Comparison of ENCODE assay signal across 8 cellular contexts in the genomic region with DNA sequence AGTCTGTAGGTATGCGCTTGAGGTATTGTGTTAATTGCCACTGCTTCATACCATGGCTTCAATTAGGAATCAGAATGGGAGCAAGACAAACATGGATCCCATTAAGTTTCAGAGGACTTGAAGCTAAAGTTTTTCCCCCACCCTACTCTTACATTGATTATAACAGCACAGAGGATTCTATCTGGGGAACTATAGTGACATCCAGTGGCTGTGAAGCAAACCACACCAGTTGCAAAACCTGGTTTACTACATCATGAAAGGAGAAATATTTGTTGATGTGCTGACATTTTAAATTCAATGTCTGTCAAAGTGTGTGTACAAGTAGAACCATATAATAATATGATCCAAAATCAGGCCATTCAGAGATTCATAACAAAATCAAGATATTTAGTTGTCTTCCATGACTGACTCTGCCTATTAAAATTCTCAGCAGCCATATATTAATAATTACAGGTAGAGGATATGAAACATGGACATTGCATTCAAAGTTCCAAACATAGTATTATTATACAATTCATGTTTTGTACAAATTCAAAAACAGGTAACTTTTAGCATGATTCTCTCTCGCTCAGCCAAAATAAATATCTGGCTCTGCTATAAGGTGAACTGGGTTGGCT.
DNase-seq lines count a peak whose midpoint lies in the region; ATAC-seq, FAIRE-seq and TF ChIP-seq lines count a peak whose summit lies in the region.

No MANE protein-coding gene starts in this region.

- H3K27ac ChIP-seq in A549 (no peak overlapping the region), mesenchymal stem cell (ENCODE audit: low read length, poor library complexity, severe bottlenecking) (no peak overlapping the region)

- TF ChIP-seq RAD21 in A549 (conservative IDR thresholded peaks at IDR 0.05 in 1 of 2, IDR thresholded peaks at IDR 0.05 in 1 of 2), result peak; percentile 72 to 79

- 88% methylated on average over 2 of the region's 2 CpGs for WGBS in A549 (ENCODE audit: missing lambda C conversion rate)
- WGBS in mesenchymal stem cell, result 100% methylated on average over 1 of the region's 2 CpGs

- H2AFZ ChIP-seq in mesenchymal stem cell (ENCODE audit: low read depth, low read length), result no peak overlapping the region

- H3K4me1 ChIP-seq in A549 (peaks cover 20% of the 10 kb centered on the region), mesenchymal stem cell (ENCODE audit: control insufficient read depth, insufficient read depth, low read depth, low read length) (peaks cover 9% of the 10 kb centered on the region)

- CTCF ChIA-PET in A549 (lab: Yijun Ruan, JAX), result interaction anchor here (0.6 to 2.7 kb wide), 23 partner anchors 9 to 1383 kb away, joined by 3 to 12 read pairs (median 4); no protein-coding TSS in a partner anchor

- no peak overlapping the region for H3K23ac ChIP-seq in mesenchymal stem cell (ENCODE audit: low read length in 2 of 2)

- H3K4ac ChIP-seq in mesenchymal stem cell (ENCODE audit: low read depth in 1 of 2, low read length in 2 of 2), result no peak overlapping the region

- no peak overlapping the region for H2AK5ac ChIP-seq in mesenchymal stem cell (ENCODE audit: low read length, severe bottlenecking)

- no peak overlapping the region for H3K4me2 ChIP-seq in A549
- H3K4me2 ChIP-seq in mesenchymal stem cell (ENCODE audit: low read length, poor library complexity, severe bottlenecking), result no peak overlapping the region

- H4K8ac ChIP-seq in mesenchymal stem cell (ENCODE audit: low read length), result no peak overlapping the region

- DNase-seq in A549 (ENCODE audit: low read depth in 1 of 2, low spot score in 1 of 2) (peak; percentile 52 to 55), NCI-H82 (lab: John Stamatoyannopoulos, UW) (peak; percentile 81), dedifferentiated amniotic fluid mesenchymal stem cell (ENCODE audit: extremely low spot score) (peak; percentile 51), mesenchymal stem cell (peak; percentile 51), KG1 (lab: John Stamatoyannopoulos, UW) (no peak)
- no peak for DNase-seq in activated effector memory CD4-positive, alpha-beta T cell treated with anti-CD3 and anti-CD28 coated beads, Interleukin-2, amount 50 U/mL, for 16 hours

- POLR2A ChIA-PET in A549 (lab: Yijun Ruan, JAX), result no interaction called here

- H3K27me3 ChIP-seq in mesenchymal stem cell (ENCODE audit: control insufficient read depth in 1 of 2, insufficient read depth in 1 of 2, low read length in 2 of 2), result no peaks in the 10 kb centered on the region

- TF ChIP-seq CTCF in A549 (IDR thresholded peaks at IDR 0.05), result peak; percentile 78

- H3K36me3 ChIP-seq in mesenchymal stem cell (ENCODE audit: control insufficient read depth in 1 of 2, insufficient read depth in 2 of 2, low read depth in 1 of 2, low read length in 2 of 2), result peaks cover 0 to 14% of the 10 kb centered on the region in 2 experiments

- no peak overlapping the region for H2BK120ac ChIP-seq in mesenchymal stem cell (ENCODE audit: low read depth, low read length)

- H3K9me3 ChIP-seq in A549 (no peaks in the 10 kb centered on the region), mesenchymal stem cell (ENCODE audit: control insufficient read depth, low read length) (no peaks in the 10 kb centered on the region)

- ATAC-seq in A549, result peak; percentile 86 to 93; a peak in 5 of 6 replicates
- ATAC-seq in GM18861 (IDR thresholded peaks at IDR 0.05; ENCODE audit: unreplicated experiment), result peak; percentile 87
- peak; percentile 88 for ATAC-seq in HG03354 (IDR thresholded peaks at IDR 0.05; ENCODE audit: poor library complexity, severe bottlenecking, unreplicated experiment)

- no peak for TF ChIP-seq EP300 in A549 (IDR thresholded peaks at IDR 0.05)

- H4K91ac ChIP-seq in mesenchymal stem cell (ENCODE audit: low read length), result no peak overlapping the region

- no peak for FAIRE-seq in A549 (lab: Jason Lieb, UNC)

- no peak overlapping the region for H2BK15ac ChIP-seq in mesenchymal stem cell (ENCODE audit: low read depth, poor library complexity, severe bottlenecking)

- peaks cover 19% of the 10 kb centered on the region for H3K79me1 ChIP-seq in mesenchymal stem cell (replicated peaks; ENCODE audit: low read length, poor library complexity, severe bottlenecking)

- H3K4me3 ChIP-seq in A549, result no peak overlapping the region
- no peak overlapping the region for H3K4me3 ChIP-seq in mesenchymal stem cell (ENCODE audit: insufficient read depth in 1 of 2, low read depth in 1 of 2, low read length in 2 of 2)

- no peak for TF ChIP-seq POLR2A in A549 (IDR thresholded peaks at IDR 0.05; ENCODE audit: low read length)

- no peak overlapping the region for H2BK12ac ChIP-seq in mesenchymal stem cell (ENCODE audit: low read length in 2 of 2)

- no peak overlapping the region for H3K14ac ChIP-seq in mesenchymal stem cell (ENCODE audit: low read length in 2 of 2)

- H3K18ac ChIP-seq in mesenchymal stem cell (ENCODE audit: low read depth in 1 of 2, low read length in 2 of 2), result no peak overlapping the region

- no peak overlapping the region for H3K9ac ChIP-seq in mesenchymal stem cell (ENCODE audit: low read length)

- no peak overlapping the region for H2BK5ac ChIP-seq in mesenchymal stem cell (ENCODE audit: low read depth, low read length, poor library complexity, severe bottlenecking)

TF ChIP-seq in A549, 52 proteins besides CTCF, POLR2A, EP300 and RAD21:
- TF ChIP-seq POLR2AphosphoS2 (conservative IDR thresholded peaks at IDR 0.05; ENCODE audit: low read length), result no peak
- no peak for TF ChIP-seq KDM5A (IDR thresholded peaks at IDR 0.05)
- TF ChIP-seq, protein P1, sequence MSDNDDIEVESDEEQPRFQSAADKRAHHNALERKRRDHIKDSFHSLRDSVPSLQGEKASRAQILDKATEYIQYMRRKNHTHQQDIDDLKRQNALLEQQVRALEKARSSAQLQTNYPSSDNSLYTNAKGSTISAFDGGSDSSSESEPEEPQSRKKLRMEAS (IDR thresholded peaks at IDR 0.05), result no peak
- no peak for TF ChIP-seq JUNB (IDR thresholded peaks at IDR 0.05)
- no peak for TF ChIP-seq TP53 (CRISPR knock-in tag; IDR thresholded peaks at IDR 0.05)
- no peak for TF ChIP-seq MAFK (IDR thresholded peaks at IDR 0.05; ENCODE audit: partially characterized antibody)
- peak; percentile 58 for TF ChIP-seq SMC3 (IDR thresholded peaks at IDR 0.05)
- peak in 1 of 2 experiments; percentile 63; a peak in 1 of 4 replicates for TF ChIP-seq CEBPB (IDR thresholded peaks at IDR 0.05)
TF ChIP-seq in A549: peak in this region for 2.

Comparison
In these comparisons a context has a peak if more than half of its experiments do, and no peak if none do; other contexts are left out.
1. DNase-seq: peak in A549 (2 of 2), NCI-H82 (single experiment), dedifferentiated amniotic fluid mesenchymal stem cell (single experiment) and mesenchymal stem cell (single experiment); none in KG1 (single experiment) and activated effector memory CD4-positive, alpha-beta T cell treated with anti-CD3 and anti-CD28 coated beads, Interleukin-2, amount 50 U/mL, for 16 hours (single experiment).
2. Peak in every context shown above with its lines, with median percentiles within 50 percentile points of each other: ATAC-seq.